Comparison of ENCODE assay signal across 9 cellular contexts in the genomic region with DNA sequence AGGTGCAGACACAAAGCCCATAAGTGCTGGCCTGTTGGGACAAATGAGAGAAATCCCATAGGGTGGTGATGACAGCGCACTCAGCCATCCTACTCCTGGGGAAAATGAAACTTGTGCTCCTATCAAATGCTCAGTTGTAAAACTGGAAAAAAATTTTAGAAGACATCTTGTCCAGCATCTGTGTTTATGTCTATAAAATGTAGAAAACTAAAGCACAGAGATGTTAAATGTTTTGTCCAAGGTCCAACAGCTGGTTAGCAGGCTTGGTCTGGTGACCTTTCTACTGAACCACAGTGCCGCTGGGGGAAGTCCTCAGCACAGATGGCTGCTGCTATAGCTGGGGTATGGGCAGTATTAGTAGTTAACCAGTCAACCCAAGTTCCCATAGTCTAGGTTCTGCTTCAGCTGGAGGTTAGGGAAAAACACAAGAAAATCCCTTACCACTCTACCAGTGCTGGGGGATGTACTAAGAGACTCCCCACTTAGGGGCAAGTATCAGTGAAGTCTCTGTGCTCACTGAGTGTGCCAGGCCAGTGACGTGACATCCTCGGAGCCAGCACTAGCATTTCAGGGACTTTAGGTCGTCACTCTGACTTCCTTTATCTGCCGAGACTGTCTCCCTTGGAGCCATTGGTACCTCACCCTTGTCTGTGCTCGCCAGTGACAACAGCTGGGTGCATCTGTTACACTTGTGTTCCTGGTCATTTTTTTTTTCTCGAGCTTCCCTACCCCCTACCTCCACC. TPM values are rescaled to one million over a fixed set of nuclear protein-coding genes. Genes with fewer than 3 reads are reported as not detected.
DNase-seq lines count a peak whose midpoint lies in the region; ATAC-seq and TF ChIP-seq lines count a peak whose summit lies in the region.
"Had no signal": no experiment of that assay in that cellular context is flagged by ENCODE, and none has a peak within 500 bp of the region (broad histone marks: within the 10 kb centered on the region; RNA-seq: fewer than 3 reads in every experiment).

No MANE protein-coding gene starts in this region.

- no peak for ATAC-seq in activated naive CD4-positive, alpha-beta T cell treated with anti-CD3 and anti-CD28 coated beads, Interleukin-2, amount 50 U/mL, for 72 hours
- peak; percentile 61 for ATAC-seq in HG02938 (IDR thresholded peaks at IDR 0.05; ENCODE audit: unreplicated experiment)
- ATAC-seq in activated naive CD8-positive, alpha-beta T cell treated with anti-CD3 and anti-CD28 coated beads, Interleukin-2, amount 10 ng/mL, durations not matched to agents 7 days and 5 days (ENCODE audit: low read depth) = no peak

- H3K4me1 Mint-ChIP-seq in activated naive CD4-positive, alpha-beta T cell treated with anti-CD3 and anti-CD28 coated beads, Interleukin-2, amount 50 U/mL, for 24 hours = peaks cover 10% of the 10 kb centered on the region
- peaks cover 21% of the 10 kb centered on the region for H3K4me1 Mint-ChIP-seq in activated naive CD8-positive, alpha-beta T cell treated with anti-CD3 and anti-CD28 coated beads, Interleukin-2, amount 10 ng/mL, durations not matched to agents 7 days and 5 days
- H3K4me1 Mint-ChIP-seq in type B pancreatic cell (ENCODE audit: unreplicated experiment) = peaks cover 9% of the 10 kb centered on the region

- peak overlapping the region; percentile 83 for H3K4me3 Mint-ChIP-seq in activated naive CD4-positive, alpha-beta T cell treated with anti-CD3 and anti-CD28 coated beads, Interleukin-2, amount 50 U/mL, for 24 hours
- peak overlapping the region; percentile 90 for H3K4me3 Mint-ChIP-seq in activated naive CD8-positive, alpha-beta T cell treated with anti-CD3 and anti-CD28 coated beads, Interleukin-2, amount 10 ng/mL, durations not matched to agents 7 days and 5 days
- peak overlapping the region; percentile 85 for H3K4me3 Mint-ChIP-seq in type B pancreatic cell

- no peak for DNase-seq in activated naive CD4-positive, alpha-beta T cell treated with anti-CD3 and anti-CD28 coated beads, Interleukin-2, amount 50 U/mL, for 72 hours (ENCODE audit: low spot score in 2 of 2)
- DNase-seq in activated naive CD8-positive, alpha-beta T cell treated with anti-CD3 and anti-CD28 coated beads, Interleukin-2, amount 10 ng/mL, durations not matched to agents 7 days and 5 days = no peak
- DNase-seq in type B pancreatic cell (ENCODE audit: extremely low spot score, unreplicated experiment) = no peak
- no peak for DNase-seq in activated CD8-positive, alpha-beta memory T cell treated with anti-CD3 and anti-CD28 coated beads, Interleukin-2, amount 50 U/mL, for 4 hours
- no peak for DNase-seq in HCEC 1CT
- DNase-seq in amygdala (lab: John Stamatoyannopoulos, UW) = no peak

- H3K27me3 Mint-ChIP-seq in activated naive CD4-positive, alpha-beta T cell treated with anti-CD3 and anti-CD28 coated beads, Interleukin-2, amount 50 U/mL, for 24 hours = no peaks in the 10 kb centered on the region
- H3K27me3 Mint-ChIP-seq in activated naive CD8-positive, alpha-beta T cell treated with anti-CD3 and anti-CD28 coated beads, Interleukin-2, amount 10 ng/mL, durations not matched to agents 7 days and 5 days = peaks cover 14% of the 10 kb centered on the region
- peaks cover 74% of the 10 kb centered on the region for H3K27me3 Mint-ChIP-seq in type B pancreatic cell

- no peak overlapping the region for H3K27ac Mint-ChIP-seq in activated naive CD4-positive, alpha-beta T cell treated with anti-CD3 and anti-CD28 coated beads, Interleukin-2, amount 50 U/mL, for 24 hours
- no peak overlapping the region for H3K27ac Mint-ChIP-seq in activated naive CD4-positive, alpha-beta T cell treated with anti-CD3 and anti-CD28 coated beads, Interleukin-2, amount 50 U/mL, for 72 hours
- no peak overlapping the region for H3K27ac Mint-ChIP-seq in activated naive CD8-positive, alpha-beta T cell treated with anti-CD3 and anti-CD28 coated beads, Interleukin-2, amount 10 ng/mL, durations not matched to agents 7 days and 5 days
- no peak overlapping the region for H3K27ac Mint-ChIP-seq in type B pancreatic cell

- POLR2A ChIA-PET in activated naive CD8-positive, alpha-beta T cell treated with anti-CD3 and anti-CD28 coated beads, Interleukin-2, amount 10 ng/mL, durations not matched to agents 7 days and 5 days (lab: Charles Lee) = no interaction called here

- H3K9me3 Mint-ChIP-seq in activated naive CD4-positive, alpha-beta T cell treated with anti-CD3 and anti-CD28 coated beads, Interleukin-2, amount 50 U/mL, for 24 hours = no peaks in the 10 kb centered on the region
- H3K9me3 Mint-ChIP-seq in activated naive CD4-positive, alpha-beta T cell treated with anti-CD3 and anti-CD28 coated beads, Interleukin-2, amount 50 U/mL, for 72 hours = no peaks in the 10 kb centered on the region
- H3K9me3 Mint-ChIP-seq in activated naive CD8-positive, alpha-beta T cell treated with anti-CD3 and anti-CD28 coated beads, Interleukin-2, amount 10 ng/mL, durations not matched to agents 7 days and 5 days = no peaks in the 10 kb centered on the region
- H3K9me3 Mint-ChIP-seq in type B pancreatic cell = no peaks in the 10 kb centered on the region

- H3K36me3 Mint-ChIP-seq in activated naive CD4-positive, alpha-beta T cell treated with anti-CD3 and anti-CD28 coated beads, Interleukin-2, amount 50 U/mL, for 24 hours = no peaks in the 10 kb centered on the region
- H3K36me3 Mint-ChIP-seq in activated naive CD4-positive, alpha-beta T cell treated with anti-CD3 and anti-CD28 coated beads, Interleukin-2, amount 50 U/mL, for 72 hours = no peaks in the 10 kb centered on the region
- H3K36me3 Mint-ChIP-seq in activated naive CD8-positive, alpha-beta T cell treated with anti-CD3 and anti-CD28 coated beads, Interleukin-2, amount 10 ng/mL, durations not matched to agents 7 days and 5 days = no peaks in the 10 kb centered on the region
- H3K36me3 Mint-ChIP-seq in type B pancreatic cell = no peaks in the 10 kb centered on the region
- H3K36me3 Mint-ChIP-seq: CD14-positive monocyte had no signal

- TF ChIP-seq CTCF in type B pancreatic cell (conservative IDR thresholded peaks at IDR 0.05) = no peak

RNA-seq across cellular contexts. Expression of gene TSPAN33, which starts 1.9 kb away (rescaled TPM):
- 1 to 10 TPM; 4.2 to 8.1 TPM for total RNA-seq in activated naive CD4-positive, alpha-beta T cell treated with anti-CD3 and anti-CD28 coated beads, Interleukin-2, amount 50 U/mL, for 72 hours
- 10 to 100 TPM in 1 of 2 experiments, 1 to 10 TPM in 1; 9.5 to 10.0 TPM for total RNA-seq in activated naive CD8-positive, alpha-beta T cell treated with anti-CD3 and anti-CD28 coated beads, Interleukin-2, amount 10 ng/mL, durations not matched to agents 7 days and 5 days
- total RNA-seq in type B pancreatic cell (ENCODE audit: low replicate concordance) = 6.3 and 13.8 TPM in 2 replicates

RNA-seq across cellular contexts. Expression of gene SMO, which starts 42.0 kb away (rescaled TPM):
- under 1 TPM; 0.07 to 0.84 TPM for total RNA-seq in activated naive CD4-positive, alpha-beta T cell treated with anti-CD3 and anti-CD28 coated beads, Interleukin-2, amount 50 U/mL, for 72 hours
- under 1 TPM in 1 of 2 experiments, not detected in 1; 0.20 TPM for total RNA-seq in activated naive CD8-positive, alpha-beta T cell treated with anti-CD3 and anti-CD28 coated beads, Interleukin-2, amount 10 ng/mL, durations not matched to agents 7 days and 5 days
- 38.6 and 94.9 TPM in 2 replicates for total RNA-seq in type B pancreatic cell (ENCODE audit: low replicate concordance)

Comparison
In these comparisons a context has a peak if more than half of its experiments do, and no peak if none do; other contexts are left out.
1. RNA of gene SMO, which starts 42.0 kb away (total RNA-seq): 38.6 to 94.9 TPM in type B pancreatic cell; 0.07 to 0.84 TPM in activated naive CD4-positive, alpha-beta T cell treated with anti-CD3 and anti-CD28 coated beads, Interleukin-2, amount 50 U/mL, for 72 hours and 0.20 TPM in activated naive CD8-positive, alpha-beta T cell treated with anti-CD3 and anti-CD28 coated beads, Interleukin-2, amount 10 ng/mL, durations not matched to agents 7 days and 5 days; every median in the first group is over 10 times any median in the second.
2. Peak in every context shown above with its lines, with median percentiles within 50 percentile points of each other: H3K4me3 Mint-ChIP-seq.